ENCODE assay signal across 27 cellular contexts in the genomic region with DNA sequence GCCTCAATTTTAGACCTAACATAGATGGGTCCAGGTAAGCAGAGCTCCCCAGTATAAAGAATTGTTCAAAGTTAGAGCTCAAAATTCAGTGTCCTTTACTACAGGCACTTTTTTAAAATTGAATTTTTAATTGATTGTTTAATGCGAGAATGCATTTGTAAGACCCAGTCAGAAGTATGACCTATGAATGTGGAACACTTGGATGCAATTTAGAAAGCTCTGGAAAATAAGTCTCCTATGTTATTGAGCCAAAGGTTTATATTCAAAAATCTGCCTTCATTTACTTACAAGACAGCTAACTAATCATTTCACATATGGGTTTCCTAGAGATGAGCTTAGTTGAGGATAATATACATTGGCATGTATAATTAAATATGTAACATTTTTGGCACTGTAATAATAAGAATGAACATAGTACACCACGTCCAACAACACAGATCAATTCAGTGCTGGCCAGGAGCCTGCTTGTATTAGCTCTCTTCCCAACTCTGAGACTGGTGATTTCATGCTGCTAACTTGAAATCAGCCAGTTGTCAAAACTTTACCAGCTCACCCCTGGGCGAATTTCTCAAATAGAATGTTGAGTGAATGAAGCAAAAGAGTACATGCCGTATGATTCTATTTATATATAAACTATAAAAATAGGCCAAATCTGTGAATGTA.
"Had no signal": no experiment of that assay in that cellular context is flagged by ENCODE, and none has a peak within 500 bp of the region (broad histone marks: within the 10 kb centered on the region; RNA-seq: fewer than 3 reads in every experiment).

No MANE protein-coding gene starts in this region.

- H3K4me1 ChIP-seq: neural progenitor cell, parathyroid adenoma, psoas muscle, spleen, transverse colon, upper lobe of right lung, uterus had no signal

- H3K27ac ChIP-seq: neural progenitor cell, ovary, parathyroid adenoma, psoas muscle, skin epidermis, spleen, transverse colon, upper lobe of right lung, uterus had no signal

- H3K9me3 ChIP-seq: ovary, psoas muscle, tibial artery, transverse colon, upper lobe of right lung, uterus had no signal

- H3K36me3 ChIP-seq: neural progenitor cell, ovary, spleen, tibial artery, transverse colon, upper lobe of right lung, uterus had no signal

- H3K9ac ChIP-seq: neural progenitor cell, parathyroid adenoma had no signal

- H3K27me3 ChIP-seq: neural progenitor cell, ovary, tibial artery, transverse colon, upper lobe of right lung, uterus had no signal

- H3K4me3 ChIP-seq: neural progenitor cell, ovary, psoas muscle, skin epidermis, smooth muscle cell, spleen, tibial artery, transverse colon, upper lobe of right lung, uterus had no signal

- DNase-seq: naive thymus-derived CD4-positive, alpha-beta T cell; natural killer cell; occipital lobe; ovary; posterior cingulate gyrus; psoas muscle; right cardiac atrium; spleen; stimulated activated CD4-positive, alpha-beta T cell treated with anti-CD3 and anti-CD28 coated beads, Interleukin-12 subunit alpha, Interleukin-12 subunit beta, amount 100 ng/mL, for 4 hours; stimulated activated CD4-positive, alpha-beta T cell treated with anti-CD3 and anti-CD28 coated beads, Interleukin-1b, Interleukin-23, amount 100 ng/mL, for 48 hours; stimulated activated CD4-positive, alpha-beta T cell treated with anti-CD3 and anti-CD28 coated beads, Interleukin-4, amount 100 ng/mL, for 1 hour; stimulated activated CD4-positive, alpha-beta T cell treated with anti-CD3 and anti-CD28 coated beads, Interleukin-4, amount 100 ng/mL, for 4 hours; stimulated activated CD8-positive, alpha-beta memory T cell treated with anti-CD3 and anti-CD28 coated beads, Interleukin-4, amount 100 ng/mL, for 48 hours; stimulated activated naive CD4-positive, alpha-beta T cell; stimulated activated naive CD8-positive, alpha-beta T cell treated with anti-CD3 and anti-CD28 coated beads, Interleukin-15, amount 100 ng/mL, for 72 hours; stimulated activated naive CD8-positive, alpha-beta T cell treated with anti-CD3 and anti-CD28 coated beads, Interleukin-15, Interleukin-2, amounts not matched to agents 100 U/mL and 50 U/mL, for 24 hours; substantia nigra; tibial artery; transverse colon; upper lobe of right lung; uterus had no signal

- ATAC-seq: naive thymus-derived CD4-positive, alpha-beta T cell; natural killer cell; psoas muscle; right cardiac atrium; sciatic nerve; stimulated activated memory B cell treated with anti-CD40 and anti-IgM and Interleukin-4, amounts not matched to agents 10 μg/mL and 1 μg/mL and 100 μg/mL, for 72 hours; stimulated activated naive CD8-positive, alpha-beta T cell treated with anti-CD3 and anti-CD28 coated beads, Interleukin-15, amount 100 ng/mL, for 72 hours; stimulated activated naive CD8-positive, alpha-beta T cell treated with anti-CD3 and anti-CD28 coated beads, Interleukin-15, Interleukin-2, amounts not matched to agents 100 U/mL and 50 U/mL, for 24 hours; upper lobe of right lung had no signal
